ENCODE assay signal across 18 cellular contexts in the genomic region with DNA sequence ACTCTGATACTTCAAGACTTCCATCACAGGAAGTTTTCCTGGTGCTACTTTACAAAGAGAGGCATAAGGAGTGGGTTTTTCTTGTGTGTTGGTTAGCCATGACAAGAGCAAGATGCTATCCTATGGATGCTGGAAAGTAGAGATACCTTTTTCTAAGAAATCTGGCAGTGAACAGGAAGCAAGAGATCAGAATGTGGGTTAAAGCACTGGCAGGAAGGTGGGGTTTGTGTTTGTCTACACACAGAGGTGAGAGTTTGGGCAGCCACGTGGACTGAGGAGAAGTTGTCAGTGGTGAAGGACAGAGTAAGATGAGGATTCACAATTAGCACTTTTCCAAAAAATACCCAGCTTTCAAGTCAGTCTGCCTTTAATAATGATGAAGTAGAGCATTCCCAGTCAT. TPM values are rescaled to one million over a fixed set of nuclear protein-coding genes. Genes with fewer than 3 reads are reported as not detected.
DNase-seq lines count a peak whose midpoint lies in the region; ATAC-seq, FAIRE-seq and TF ChIP-seq lines count a peak whose summit lies in the region.
"Had no signal": no experiment of that assay in that cellular context is flagged by ENCODE, and none has a peak within 500 bp of the region (broad histone marks: within the 10 kb centered on the region; RNA-seq: fewer than 3 reads in every experiment).

No MANE protein-coding gene starts in this region.

- no peak overlapping the region for H3K27ac Mint-ChIP-seq in activated CD8-positive, alpha-beta T cell treated with anti-CD3 and anti-CD28 coated beads, Interleukin-2, amount 10 ng/mL, durations not matched to agents 7 days and 5 days
- H3K27ac Mint-ChIP-seq in activated CD8-positive, alpha-beta T cell treated with anti-CD3 and anti-CD28 coated beads for 36 hours = no peak overlapping the region
- no peak overlapping the region for H3K27ac Mint-ChIP-seq in astrocyte (ENCODE audit: unreplicated experiment)
- H3K27ac Mint-ChIP-seq: IgD-negative memory B cell had no signal

- POLR2A ChIA-PET in activated CD8-positive, alpha-beta T cell treated with anti-CD3 and anti-CD28 coated beads, Interleukin-2, amount 10 ng/mL, durations not matched to agents 7 days and 5 days (lab: Charles Lee) = no interaction called here
- POLR2A ChIA-PET in activated CD8-positive, alpha-beta T cell treated with anti-CD3 and anti-CD28 coated beads for 36 hours (lab: Charles Lee) = no interaction called here

- H2AFZ ChIP-seq in astrocyte (ENCODE audit: low read depth, low read length) (no peak overlapping the region), smooth muscle cell (ENCODE audit: low read depth) (no peak overlapping the region)

- H3K9me3 ChIP-seq in astrocyte (ENCODE audit: insufficient read depth, low read depth, low read length) (no peaks in the 10 kb centered on the region), smooth muscle cell (replicated peaks; ENCODE audit: low read depth) (no peaks in the 10 kb centered on the region)
- H3K9me3 ChIP-seq: HAP-1, Peyer's patch had no signal

- no peak for TF ChIP-seq CTCF in activated CD8-positive, alpha-beta T cell treated with anti-CD3 and anti-CD28 coated beads for 36 hours (IDR thresholded peaks at IDR 0.05)
- TF ChIP-seq CTCF in astrocyte (IDR thresholded peaks at IDR 0.05; ENCODE audit: insufficient read depth, low read depth, low read length) = no peak
- TF ChIP-seq CTCF in smooth muscle cell (IDR thresholded peaks at IDR 0.05; ENCODE audit: borderline replicate concordance, insufficient read depth, poor library complexity, severe bottlenecking) = no peak

- H3K27ac ChIP-seq in astrocyte (ENCODE audit: low read depth, low read length) = no peak overlapping the region
- H3K27ac ChIP-seq in substantia nigra (ENCODE audit: low read depth, low read length, poor library complexity, severe bottlenecking) = peak overlapping the region; percentile 71
- no peak overlapping the region for H3K27ac ChIP-seq in smooth muscle cell (ENCODE audit: low read depth)
- H3K27ac ChIP-seq: Peyer's patch had no signal

- H3K36me3 ChIP-seq in astrocyte (ENCODE audit: insufficient read depth, low read length) (no peaks in the 10 kb centered on the region), smooth muscle cell (ENCODE audit: low read depth) (no peaks in the 10 kb centered on the region)
- H3K36me3 ChIP-seq: HAP-1, Peyer's patch had no signal

- FAIRE-seq in astrocyte (lab: Jason Lieb, UNC) = no peak
- FAIRE-seq: GM12878, GM18507 had no signal

- H3K9ac ChIP-seq in astrocyte (ENCODE audit: low read length) = no peak overlapping the region
- H3K9ac ChIP-seq in smooth muscle cell (ENCODE audit: low read depth) = no peak overlapping the region

- CTCF ChIA-PET in activated CD8-positive, alpha-beta T cell treated with anti-CD3 and anti-CD28 coated beads, Interleukin-2, amount 10 ng/mL, durations not matched to agents 7 days and 5 days (lab: Charles Lee) = interaction anchor here (1.3 to 1.9 kb wide), 2 partner anchors 29 to 111 kb away, joined by 3 to 5 read pairs; no protein-coding TSS in a partner anchor
- CTCF ChIA-PET in activated CD8-positive, alpha-beta T cell treated with anti-CD3 and anti-CD28 coated beads for 36 hours (lab: Charles Lee) = no interaction called here

- H3F3A ChIP-seq in smooth muscle cell (ENCODE audit: low read depth) = no peaks in the 10 kb centered on the region

- WGBS in smooth muscle cell (ENCODE audit: low lambda C conversion rate) = 76% methylated on average over 1 of the region's 1 CpG

- ATAC-seq in activated CD8-positive, alpha-beta T cell treated with anti-CD3 and anti-CD28 coated beads, Interleukin-2, amount 10 ng/mL, durations not matched to agents 7 days and 5 days = peak; percentile 61
- no peak for ATAC-seq in activated CD8-positive, alpha-beta T cell treated with anti-CD3 and anti-CD28 coated beads for 36 hours
- no peak for ATAC-seq in GM21390 (IDR thresholded peaks at IDR 0.05; ENCODE audit: unreplicated experiment)

- intact Hi-C loops in activated CD8-positive, alpha-beta T cell treated with anti-CD3 and anti-CD28 coated beads for 36 hours (cut with micrococcal nuclease) = no loop called here

- H3K27me3 ChIP-seq in astrocyte (ENCODE audit: insufficient read depth, low read length) (no peaks in the 10 kb centered on the region), smooth muscle cell (ENCODE audit: low read depth) (no peaks in the 10 kb centered on the region)
- H3K27me3 ChIP-seq: Peyer's patch had no signal

- H3K4me2 ChIP-seq in astrocyte (ENCODE audit: low read length) (no peak overlapping the region), smooth muscle cell (no peak overlapping the region)

- no peaks in the 10 kb centered on the region for H3K36me3 Mint-ChIP-seq in activated CD8-positive, alpha-beta T cell treated with anti-CD3 and anti-CD28 coated beads, Interleukin-2, amount 10 ng/mL, durations not matched to agents 7 days and 5 days (ENCODE audit: low read depth)
- no peaks in the 10 kb centered on the region for H3K36me3 Mint-ChIP-seq in activated CD8-positive, alpha-beta T cell treated with anti-CD3 and anti-CD28 coated beads for 36 hours (ENCODE audit: low read depth)
- H3K36me3 Mint-ChIP-seq in astrocyte (ENCODE audit: low read depth, unreplicated experiment) = peaks cover 2% of the 10 kb centered on the region

- H3K79me2 ChIP-seq in astrocyte (ENCODE audit: insufficient read depth, low read length) (no peaks in the 10 kb centered on the region), smooth muscle cell (ENCODE audit: low read depth) (no peaks in the 10 kb centered on the region)

- no peak overlapping the region for H3K4me3 Mint-ChIP-seq in activated CD8-positive, alpha-beta T cell treated with anti-CD3 and anti-CD28 coated beads, Interleukin-2, amount 10 ng/mL, durations not matched to agents 7 days and 5 days
- no peak overlapping the region for H3K4me3 Mint-ChIP-seq in activated CD8-positive, alpha-beta T cell treated with anti-CD3 and anti-CD28 coated beads for 36 hours
- peak overlapping the region; percentile 1 for H3K4me3 Mint-ChIP-seq in astrocyte (ENCODE audit: unreplicated experiment)
- H3K4me3 Mint-ChIP-seq: IgD-negative memory B cell had no signal

- H3K4me1 Mint-ChIP-seq in activated CD8-positive, alpha-beta T cell treated with anti-CD3 and anti-CD28 coated beads, Interleukin-2, amount 10 ng/mL, durations not matched to agents 7 days and 5 days (ENCODE audit: low read depth) = peaks cover 30% of the 10 kb centered on the region
- peaks cover 4% of the 10 kb centered on the region for H3K4me1 Mint-ChIP-seq in activated CD8-positive, alpha-beta T cell treated with anti-CD3 and anti-CD28 coated beads for 36 hours (ENCODE audit: low read depth)
- peaks cover 35% of the 10 kb centered on the region for H3K4me1 Mint-ChIP-seq in astrocyte (ENCODE audit: low read depth, unreplicated experiment)

- H3K4me3 ChIP-seq in astrocyte (ENCODE audit: insufficient read depth, low read depth, low read length) (no peak overlapping the region), smooth muscle cell (no peak overlapping the region)
- H3K4me3 ChIP-seq: GM12878, HAP-1, Peyer's patch had no signal

- H3K4me1 ChIP-seq in astrocyte (ENCODE audit: insufficient read depth, low read length) (peaks cover 30% of the 10 kb centered on the region), smooth muscle cell (ENCODE audit: low read depth) (peaks cover 3% of the 10 kb centered on the region)
- H3K4me1 ChIP-seq: Peyer's patch had no signal

- no peaks in the 10 kb centered on the region for H4K20me1 ChIP-seq in astrocyte (ENCODE audit: insufficient read depth, low read length)
- no peaks in the 10 kb centered on the region for H4K20me1 ChIP-seq in smooth muscle cell (ENCODE audit: low read depth)

- peaks cover 10% of the 10 kb centered on the region for H3K27me3 Mint-ChIP-seq in activated CD8-positive, alpha-beta T cell treated with anti-CD3 and anti-CD28 coated beads, Interleukin-2, amount 10 ng/mL, durations not matched to agents 7 days and 5 days (ENCODE audit: low read depth)
- no peaks in the 10 kb centered on the region for H3K27me3 Mint-ChIP-seq in activated CD8-positive, alpha-beta T cell treated with anti-CD3 and anti-CD28 coated beads for 36 hours
- no peaks in the 10 kb centered on the region for H3K27me3 Mint-ChIP-seq in astrocyte (ENCODE audit: low read depth, unreplicated experiment)
- H3K27me3 Mint-ChIP-seq: IgD-negative memory B cell had no signal

- H3K9me3 Mint-ChIP-seq in activated CD8-positive, alpha-beta T cell treated with anti-CD3 and anti-CD28 coated beads, Interleukin-2, amount 10 ng/mL, durations not matched to agents 7 days and 5 days (ENCODE audit: insufficient read depth) = no peaks in the 10 kb centered on the region
- no peaks in the 10 kb centered on the region for H3K9me3 Mint-ChIP-seq in activated CD8-positive, alpha-beta T cell treated with anti-CD3 and anti-CD28 coated beads for 36 hours
- no peaks in the 10 kb centered on the region for H3K9me3 Mint-ChIP-seq in astrocyte (ENCODE audit: unreplicated experiment)
- H3K9me3 Mint-ChIP-seq: IgD-negative memory B cell had no signal

- peak; percentile 57 for DNase-seq in activated CD8-positive, alpha-beta T cell treated with anti-CD3 and anti-CD28 coated beads, Interleukin-2, amount 10 ng/mL, durations not matched to agents 7 days and 5 days
- no peak for DNase-seq in activated CD8-positive, alpha-beta T cell treated with anti-CD3 and anti-CD28 coated beads for 36 hours
- DNase-seq in NCI-H69 (lab: John Stamatoyannopoulos, UW) = peak; percentile 29
- no peak for DNase-seq in astrocyte (ENCODE audit: low read depth)
- DNase-seq in substantia nigra (lab: John Stamatoyannopoulos, UW) = no peak
- DNase-seq in smooth muscle cell (lab: John Stamatoyannopoulos, UW; ENCODE audit: unreplicated experiment) = no peak
- DNase-seq: AML-193, NCI-H1436 treated with DMSO at 0.1 percent for 48 hours, NCI-H2107, NCI-H226, NCI-H526, Peyer's patch, SHP77 treated with DMSO at 0.1 percent for 48 hours had no signal

RNA-seq across cellular contexts. Expression of gene SLC2A12, which starts 17.9 kb away (rescaled TPM):
- total RNA-seq in activated CD8-positive, alpha-beta T cell treated with anti-CD3 and anti-CD28 coated beads, Interleukin-2, amount 10 ng/mL, durations not matched to agents 7 days and 5 days = under 1 TPM; 0.08 TPM
- total RNA-seq in activated CD8-positive, alpha-beta T cell treated with anti-CD3 and anti-CD28 coated beads for 36 hours = under 1 TPM; 0.18 to 0.20 TPM
- total RNA-seq in astrocyte = 5.5 and 9.5 TPM in 2 replicates
- 1.8 and 2.3 TPM in 2 replicates for total RNA-seq in smooth muscle cell
- 0.08 and 0.67 TPM in 2 replicates for polyA plus RNA-seq in smooth muscle cell
- polyA plus RNA-seq: IgD-negative memory B cell had no signal

Comparison
In these comparisons a context has a peak if more than half of its experiments do, and no peak if none do; other contexts are left out.
1. DNase-seq: peak in activated CD8-positive, alpha-beta T cell treated with anti-CD3 and anti-CD28 coated beads, Interleukin-2, amount 10 ng/mL, durations not matched to agents 7 days and 5 days (single experiment) and NCI-H69 (single experiment); none in activated CD8-positive, alpha-beta T cell treated with anti-CD3 and anti-CD28 coated beads for 36 hours (single experiment), astrocyte (single experiment), substantia nigra (0 of 49) and smooth muscle cell (single experiment).